In genomic region chr14:54226103-54226502, GRCh38 we compare ENCODE assay signal across 17 cellular contexts.
DNase-seq lines count a peak whose midpoint lies in the region; ATAC-seq, FAIRE-seq and TF ChIP-seq lines count a peak whose summit lies in the region.
"Had no signal": no experiment of that assay in that cellular context is flagged by ENCODE, and none has a peak within 500 bp of the region (broad histone marks: within the 10 kb centered on the region; RNA-seq: fewer than 3 reads in every experiment).

No MANE protein-coding gene starts in this region.

- TF ChIP-seq POLR2A in A549 (IDR thresholded peaks at IDR 0.05; ENCODE audit: low read length): no peak
- TF ChIP-seq POLR2A in lower leg skin (IDR thresholded peaks at IDR 0.05): no peak
- no peak for TF ChIP-seq POLR2A in erythroblast (IDR thresholded peaks at IDR 0.05; ENCODE audit: low read length)

- CTCF ChIA-PET in A549 (lab: Yijun Ruan, JAX): no interaction called here

- peak; percentile 76 for FAIRE-seq in A549 (lab: Jason Lieb, UNC)
- no peak for FAIRE-seq in RCC 7860 (lab: Jason Lieb, UNC)
- FAIRE-seq: A204.1, GM12891 had no signal

- ATAC-seq in A549 (no peak), GM18868 (IDR thresholded peaks at IDR 0.05; ENCODE audit: unreplicated experiment) (no peak)

- H3K9me3 ChIP-seq in A549: no peaks in the 10 kb centered on the region
- H3K9me3 ChIP-seq: Peyer's patch, SJSA1 had no signal

- DNase-seq in A549 (ENCODE audit: low read depth in 1 of 2, low spot score in 1 of 2) (no peak), HS-5 (ENCODE audit: low read depth) (peak; percentile 50), choroid plexus epithelial cell (ENCODE audit: low read depth) (peak; percentile 71), fibroblast of pulmonary artery (ENCODE audit: low read depth) (peak; percentile 44), lower leg skin (ENCODE audit: low spot score in 2 of 2) (no peak), RCC 7860 (ENCODE audit: low spot score) (no peak), erythroblast (lab: John Stamatoyannopoulos, UW) (no peak)
- DNase-seq: CD4-positive, CD25-positive, alpha-beta regulatory T cell; DMS53; Kasumi-1; NCI-H1930; NCI-H510A treated with DMSO at 0.1 percent for 48 hours; Peyer's patch had no signal

- POLR2A ChIA-PET in A549 (lab: Yijun Ruan, JAX): no interaction called here

- TF ChIP-seq CTCF in A549 (IDR thresholded peaks at IDR 0.05) (no peak), choroid plexus epithelial cell (conservative IDR thresholded peaks at IDR 0.05; ENCODE audit: low read depth, low read length) (no peak), fibroblast of pulmonary artery (IDR thresholded peaks at IDR 0.05; ENCODE audit: low read length, missing control alignments) (no peak), lower leg skin (IDR thresholded peaks at IDR 0.05) (no peak)

- intact Hi-C loops in lower leg skin (cut with DNase I; ENCODE audit: low total_unique reads): no loop called here

- no peak overlapping the region for H3K27ac ChIP-seq in A549
- H3K27ac ChIP-seq: Peyer's patch, SJSA1 had no signal

- TF ChIP-seq RAD21 in A549 (conservative IDR thresholded peaks at IDR 0.05 in 1 of 2, IDR thresholded peaks at IDR 0.05 in 1 of 2): no peak

- H3K4me2 ChIP-seq in A549: no peak overlapping the region

- no peaks in the 10 kb centered on the region for H3K4me1 ChIP-seq in A549
- H3K4me1 ChIP-seq: SJSA1 had no signal

- TF ChIP-seq EP300 in A549 (IDR thresholded peaks at IDR 0.05): no peak

- H3K4me3 ChIP-seq in A549: no peak overlapping the region
- no peak overlapping the region for H3K4me3 ChIP-seq in choroid plexus epithelial cell (ENCODE audit: low read depth, low read length)
- no peak overlapping the region for H3K4me3 ChIP-seq in fibroblast of pulmonary artery (replicated peaks; ENCODE audit: low read depth, low read length)
- H3K4me3 ChIP-seq in lower leg skin (ENCODE audit: low read depth, poor library complexity, severe bottlenecking): no peak overlapping the region
- H3K4me3 ChIP-seq: Peyer's patch, SJSA1 had no signal

- 58% methylated on average over 2 of the region's 2 CpGs for WGBS in A549 (ENCODE audit: missing lambda C conversion rate)
- WGBS in lower leg skin, 2 donors: 65 to 74% methylated on average over 2 of the region's 2 CpGs

TF ChIP-seq in A549, 52 proteins besides CTCF, POLR2A, EP300 and RAD21:
- no peak for TF ChIP-seq NR3C1 (IDR thresholded peaks at IDR 0.05)
- no peak for TF ChIP-seq REST (IDR thresholded peaks at IDR 0.05)
- no peak for TF ChIP-seq PBX3 (IDR thresholded peaks at IDR 0.05)
- TF ChIP-seq KDM1A (IDR thresholded peaks at IDR 0.05; ENCODE audit: low read depth): no peak
- TF ChIP-seq FOXS1 (CRISPR knock-in tag; IDR thresholded peaks at IDR 0.05): no peak
- no peak for TF ChIP-seq CEBPB (IDR thresholded peaks at IDR 0.05)
- TF ChIP-seq HOXA7 (CRISPR knock-in tag; IDR thresholded peaks at IDR 0.05): no peak
- no peak for TF ChIP-seq CHD4 (IDR thresholded peaks at IDR 0.05; ENCODE audit: borderline replicate concordance)
- TF ChIP-seq MAX (IDR thresholded peaks at IDR 0.05): no peak
- TF ChIP-seq TP53 (CRISPR knock-in tag; IDR thresholded peaks at IDR 0.05): no peak
- TF ChIP-seq KDM5A (IDR thresholded peaks at IDR 0.05): no peak
- TF ChIP-seq ZSCAN20 (CRISPR knock-in tag; IDR thresholded peaks at IDR 0.05): no peak
- no peak for TF ChIP-seq CHD2 (IDR thresholded peaks at IDR 0.05; ENCODE audit: low read length, partially characterized antibody)
- no peak for TF ChIP-seq CBX8 (IDR thresholded peaks at IDR 0.05)
- TF ChIP-seq HEYL (CRISPR knock-in tag; IDR thresholded peaks at IDR 0.05): no peak
- TF ChIP-seq JUNB (IDR thresholded peaks at IDR 0.05): no peak
- TF ChIP-seq EHF (CRISPR knock-in tag; IDR thresholded peaks at IDR 0.05): no peak

Comparison
In these comparisons a context has a peak if more than half of its experiments do, and no peak if none do; other contexts are left out.
1. DNase-seq: peak in HS-5 (single experiment), choroid plexus epithelial cell (single experiment) and fibroblast of pulmonary artery (single experiment); none in A549 (0 of 2), lower leg skin (0 of 2), RCC 7860 (single experiment) and erythroblast (0 of 2).